ENCODE assay signal across 12 cellular contexts in the genomic region with DNA sequence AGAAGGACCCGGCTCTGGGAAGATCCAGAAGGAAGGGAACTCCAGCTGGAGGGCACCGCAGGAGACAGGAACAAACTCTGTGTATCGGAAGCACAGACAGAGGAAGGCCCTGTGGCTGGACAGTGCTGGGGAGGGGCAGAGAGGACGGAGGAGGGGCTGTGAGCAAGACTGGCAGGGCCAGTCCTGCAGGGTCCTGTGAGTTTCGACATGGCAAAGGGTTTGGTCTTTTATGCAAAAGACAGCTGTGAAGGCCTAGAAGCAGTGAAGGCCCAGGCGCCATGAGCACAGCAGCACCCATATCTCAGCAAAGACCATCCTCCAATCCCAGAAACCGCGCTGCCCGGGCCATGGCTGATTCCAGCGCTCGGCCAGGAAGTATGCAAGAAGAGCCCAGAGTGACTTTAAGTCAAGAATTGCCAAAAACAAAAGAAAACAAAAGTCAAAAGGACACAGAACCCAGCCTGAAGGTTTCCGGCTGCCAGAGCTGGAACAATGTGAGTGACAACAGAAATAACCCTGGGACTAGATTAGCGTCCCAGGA.
A peak's percentile ranks its signal among the peaks of the same experiment; 100 is the strongest.
DNase-seq lines count a peak whose midpoint lies in the region; FAIRE-seq and TF ChIP-seq lines count a peak whose summit lies in the region.
"Had no signal": no experiment of that assay in that cellular context is flagged by ENCODE, and none has a peak within 500 bp of the region (broad histone marks: within the 10 kb centered on the region; RNA-seq: fewer than 3 reads in every experiment).

No MANE protein-coding gene starts in this region.

- no peaks in the 10 kb centered on the region for H3K27me3 Mint-ChIP-seq in osteocyte (ENCODE audit: unreplicated experiment)
- H3K27me3 Mint-ChIP-seq: dendritic cell treated with granulocyte-macrophage colony-stimulating factor and Interleukin-4, amounts not matched to agents 40 ng/mL and 50 ng/mL, for 4 days had no signal

- H3K4me1 ChIP-seq in BLaER1 (peaks cover 90% of the 10 kb centered on the region), SJSA1 (replicated peaks) (peaks cover 56% of the 10 kb centered on the region), fibroblast of lung (ENCODE audit: control insufficient read depth, extremely low read depth, insufficient read depth, low read length) (peaks cover 12% of the 10 kb centered on the region), Karpas-422 (ENCODE audit: low read length) (no peaks in the 10 kb centered on the region)

- no peak for FAIRE-seq in D721Med (lab: Jason Lieb, UNC)

- peaks cover 27% of the 10 kb centered on the region for H3K4me1 Mint-ChIP-seq in osteocyte (ENCODE audit: unreplicated experiment)

- no peak overlapping the region for H2AFZ ChIP-seq in fibroblast of lung (ENCODE audit: low read length)
- H2AFZ ChIP-seq in Karpas-422 (ENCODE audit: low read length), result no peak overlapping the region

- DNase-seq in SJSA1 (ENCODE audit: low read depth in 1 of 2, low spot score in 2 of 2) (peak in 1 of 2 experiments; percentile 59), fibroblast of lung (ENCODE audit: low read depth in 2 of 2) (peak in 1 of 2 donors; percentile 49), osteocyte (ENCODE audit: extremely low spot score, unreplicated experiment) (no peak), NCI-H748 (lab: John Stamatoyannopoulos, UW; ENCODE audit: unreplicated experiment) (no peak), NCI-H146 (lab: John Stamatoyannopoulos, UW) (no peak), Karpas-422 (no peak), D721Med (ENCODE audit: insufficient read length, low spot score) (no peak)
- DNase-seq: activated T-cell treated with anti-CD3 and anti-CD28 coated beads for 4 hours, Kasumi-1, NCI-H510A had no signal

- H3K9me3 ChIP-seq in BLaER1, result no peaks in the 10 kb centered on the region
- H3K9me3 ChIP-seq in SJSA1 (replicated peaks), result no peaks in the 10 kb centered on the region; the same call in 1 of the 2 replicates
- H3K9me3 ChIP-seq in fibroblast of lung (ENCODE audit: control insufficient read depth, insufficient read depth, low read depth, low read length), result no peaks in the 10 kb centered on the region
- no peaks in the 10 kb centered on the region for H3K9me3 ChIP-seq in Karpas-422 (ENCODE audit: low read length)

- H3K4me2 ChIP-seq in BLaER1 (peak overlapping the region; percentile 67), fibroblast of lung (ENCODE audit: extremely low read depth, insufficient read depth, low read length) (peak overlapping the region; percentile 69), Karpas-422 (ENCODE audit: low read depth, low read length, poor library complexity, severe bottlenecking) (no peak overlapping the region)

- H3K4me3 Mint-ChIP-seq in osteocyte (ENCODE audit: unreplicated experiment), result peak overlapping the region; percentile 43
- H3K4me3 Mint-ChIP-seq: dendritic cell treated with granulocyte-macrophage colony-stimulating factor and Interleukin-4, amounts not matched to agents 40 ng/mL and 50 ng/mL, for 4 days had no signal

- peaks cover 74% of the 10 kb centered on the region for H4K20me1 ChIP-seq in BLaER1
- no peaks in the 10 kb centered on the region for H4K20me1 ChIP-seq in fibroblast of lung (ENCODE audit: control insufficient read depth, extremely low read depth, insufficient read depth, low read length)
- H4K20me1 ChIP-seq in Karpas-422 (ENCODE audit: insufficient read depth, low read depth, low read length), result 0 out of 2 replicates have a peak, but pooled peaks cover 9% of the 10 kb centered on the region

- H3K36me3 Mint-ChIP-seq in osteocyte (ENCODE audit: unreplicated experiment), result peaks cover 18% of the 10 kb centered on the region

- peak overlapping the region; percentile 57 for H3K27ac ChIP-seq in BLaER1
- H3K27ac ChIP-seq in SJSA1, result peak overlapping the region; percentile 97
- peak overlapping the region; percentile 93 for H3K27ac ChIP-seq in fibroblast of lung (ENCODE audit: insufficient read depth, low read length)
- no peak overlapping the region for H3K27ac ChIP-seq in Karpas-422 (ENCODE audit: low read length)

- no peaks in the 10 kb centered on the region for H3K27me3 ChIP-seq in BLaER1
- no peaks in the 10 kb centered on the region for H3K27me3 ChIP-seq in SJSA1 (replicated peaks)
- H3K27me3 ChIP-seq in fibroblast of lung (ENCODE audit: control insufficient read depth, insufficient read depth, low read length), result no peaks in the 10 kb centered on the region
- no peaks in the 10 kb centered on the region for H3K27me3 ChIP-seq in Karpas-422 (ENCODE audit: low read length)

- H3K9me2 ChIP-seq in Karpas-422 (replicated peaks; ENCODE audit: insufficient read depth, low read length), result no peaks in the 10 kb centered on the region

- TF ChIP-seq CTCF in fibroblast of lung (conservative IDR thresholded peaks at IDR 0.05 in 1 of 2, IDR thresholded peaks at IDR 0.05 in 1 of 2; ENCODE audit: low read depth in 1 of 2, low read length in 2 of 2), result no peak
- no peak for TF ChIP-seq CTCF in osteocyte (IDR thresholded peaks at IDR 0.05)
- TF ChIP-seq CTCF in D721Med (IDR thresholded peaks at IDR 0.05; ENCODE audit: insufficient read depth, missing control alignments), result no peak

- H3K9ac ChIP-seq in BLaER1, result 0 out of 2 replicates have a peak overlapping the region, but pooled peaks have one; percentile 2
- H3K9ac ChIP-seq in fibroblast of lung (ENCODE audit: insufficient read depth, low read length), result peak overlapping the region; percentile 34
- H3K9ac ChIP-seq in Karpas-422 (ENCODE audit: low read length), result no peak overlapping the region

- peak overlapping the region; percentile 84 for H3K27ac Mint-ChIP-seq in osteocyte (ENCODE audit: unreplicated experiment)
- H3K27ac Mint-ChIP-seq: dendritic cell treated with granulocyte-macrophage colony-stimulating factor and Interleukin-4, amounts not matched to agents 40 ng/mL and 50 ng/mL, for 4 days had no signal

- H3K79me2 ChIP-seq in fibroblast of lung (ENCODE audit: control insufficient read depth, insufficient read depth, low read length) (no peaks in the 10 kb centered on the region), Karpas-422 (ENCODE audit: low read length) (peaks cover 9% of the 10 kb centered on the region)

- no peak overlapping the region for H3K4me3 ChIP-seq in BLaER1
- no peak overlapping the region for H3K4me3 ChIP-seq in SJSA1
- H3K4me3 ChIP-seq in fibroblast of lung (replicated peaks in 1 of 4; ENCODE audit: control extremely low read depth in 1 of 4, insufficient read depth in 1 of 4, low read depth in 3 of 4, low read length in 4 of 4), result peak overlapping the region in 1 of 4 experiments; percentile 12
- no peak overlapping the region for H3K4me3 ChIP-seq in Karpas-422 (ENCODE audit: low read length)

- H3K9me3 Mint-ChIP-seq in osteocyte (ENCODE audit: unreplicated experiment), result no peaks in the 10 kb centered on the region
- H3K9me3 Mint-ChIP-seq: dendritic cell treated with granulocyte-macrophage colony-stimulating factor and Interleukin-4, amounts not matched to agents 40 ng/mL and 50 ng/mL, for 4 days had no signal

- H3K36me3 ChIP-seq in BLaER1 (peaks cover 52% of the 10 kb centered on the region), SJSA1 (peaks cover 62% of the 10 kb centered on the region), fibroblast of lung (ENCODE audit: control insufficient read depth, insufficient read depth, low read length) (peaks cover 3% of the 10 kb centered on the region), Karpas-422 (ENCODE audit: insufficient read depth, low read length) (peaks cover 4% of the 10 kb centered on the region; the same call in 1 of the 2 replicates)
